ENCODE assay signal across 9 cellular contexts in genomic region chr15:68114840-68115239, GRCh38.
A peak's percentile ranks its signal among the peaks of the same experiment; 100 is the strongest.
DNase-seq lines count a peak whose midpoint lies in the region; ATAC-seq and TF ChIP-seq lines count a peak whose summit lies in the region.
"Had no signal": no experiment of that assay in that cellular context is flagged by ENCODE, and none has a peak within 500 bp of the region (broad histone marks: within the 10 kb centered on the region; RNA-seq: fewer than 3 reads in every experiment).

No MANE protein-coding gene starts in this region.

- no peak for DNase-seq in right atrium auricular region (ENCODE audit: low spot score)
- DNase-seq in left cardiac atrium: no peak
- no peak for DNase-seq in activated naive CD8-positive, alpha-beta T cell treated with anti-CD3 and anti-CD28 coated beads, Interleukin-2, amount 10 ng/mL, durations not matched to agents 7 days and 5 days
- DNase-seq in lower lobe of right lung: no peak
- DNase-seq in adrenal gland: no peak
- no peak for DNase-seq in C1 segment of cervical spinal cord (lab: John Stamatoyannopoulos, UW)

- H3K4me3 ChIP-seq in right atrium auricular region (peak overlapping the region in 1 of 2 donors; percentile 34), lower lobe of right lung (peak overlapping the region; percentile 40), adrenal gland (peak overlapping the region in 1 of 4 donors; percentile 43)

- H3K9me3 Mint-ChIP-seq in activated naive CD8-positive, alpha-beta T cell treated with anti-CD3 and anti-CD28 coated beads, Interleukin-2, amount 10 ng/mL, durations not matched to agents 7 days and 5 days: peaks cover 5% of the 10 kb centered on the region

- H3K9me3 ChIP-seq in right atrium auricular region (no peaks in the 10 kb centered on the region), lower lobe of right lung (no peaks in the 10 kb centered on the region), adrenal gland (replicated peaks in 1 of 3) (no peaks in the 10 kb centered on the region)

- intact Hi-C loops in left cardiac atrium (cut with DNase I) (no loop called here), lower lobe of right lung (cut with DNase I) (no loop called here), adrenal gland (cut with DNase I) (loop anchor here in 1 of 2 donors (10.0 kb wide), 1 partner anchor 60 kb away; the partner anchor contains the start of gene PIAS1)

- H3K4me1 Mint-ChIP-seq in activated naive CD8-positive, alpha-beta T cell treated with anti-CD3 and anti-CD28 coated beads, Interleukin-2, amount 10 ng/mL, durations not matched to agents 7 days and 5 days: peaks cover 26% of the 10 kb centered on the region

- POLR2A ChIA-PET in activated naive CD8-positive, alpha-beta T cell treated with anti-CD3 and anti-CD28 coated beads, Interleukin-2, amount 10 ng/mL, durations not matched to agents 7 days and 5 days (lab: Charles Lee): no interaction called here

- no peak for TF ChIP-seq POLR2A in adrenal gland (IDR thresholded peaks at IDR 0.05)

- peak overlapping the region; percentile 84 for H3K4me3 Mint-ChIP-seq in activated naive CD8-positive, alpha-beta T cell treated with anti-CD3 and anti-CD28 coated beads, Interleukin-2, amount 10 ng/mL, durations not matched to agents 7 days and 5 days

- H3K27me3 Mint-ChIP-seq in activated naive CD8-positive, alpha-beta T cell treated with anti-CD3 and anti-CD28 coated beads, Interleukin-2, amount 10 ng/mL, durations not matched to agents 7 days and 5 days: no peaks in the 10 kb centered on the region

- WGBS in adrenal gland, 4 donors: 14 to 29% (median 21%) methylated on average over 2 of the region's 2 CpGs

- H3K4me1 ChIP-seq in right atrium auricular region (peaks cover 0 to 31% of the 10 kb centered on the region in 2 donors), lower lobe of right lung (peaks cover 37% of the 10 kb centered on the region), adrenal gland (replicated peaks in 1 of 2) (peaks cover 11 to 40% of the 10 kb centered on the region in 2 donors)

- TF ChIP-seq CTCF in right atrium auricular region (IDR thresholded peaks at IDR 0.05) (no peak), lower lobe of right lung (IDR thresholded peaks at IDR 0.05) (no peak), adrenal gland (IDR thresholded peaks at IDR 0.05) (no peak)

- H3K27ac Mint-ChIP-seq in activated naive CD8-positive, alpha-beta T cell treated with anti-CD3 and anti-CD28 coated beads, Interleukin-2, amount 10 ng/mL, durations not matched to agents 7 days and 5 days: peak overlapping the region; percentile 83

- ATAC-seq in left cardiac atrium (no peak), lower lobe of right lung (no peak), GM19467 (IDR thresholded peaks at IDR 0.05; ENCODE audit: unreplicated experiment) (no peak), HG03095 (IDR thresholded peaks at IDR 0.05; ENCODE audit: unreplicated experiment) (no peak)
- ATAC-seq in activated naive CD8-positive, alpha-beta T cell treated with anti-CD3 and anti-CD28 coated beads, Interleukin-2, amount 10 ng/mL, durations not matched to agents 7 days and 5 days (ENCODE audit: low read depth): no peak
- ATAC-seq: esophagus mucosa had no signal

- H3K27me3 ChIP-seq in right atrium auricular region (no peaks in the 10 kb centered on the region), lower lobe of right lung (ENCODE audit: low read depth) (no peaks in the 10 kb centered on the region), adrenal gland (no peaks in the 10 kb centered on the region)

- H3K36me3 Mint-ChIP-seq in activated naive CD8-positive, alpha-beta T cell treated with anti-CD3 and anti-CD28 coated beads, Interleukin-2, amount 10 ng/mL, durations not matched to agents 7 days and 5 days: peaks cover 34% of the 10 kb centered on the region

- no peaks in the 10 kb centered on the region for H3K36me3 ChIP-seq in right atrium auricular region
- no peaks in the 10 kb centered on the region for H3K36me3 ChIP-seq in lower lobe of right lung
- H3K36me3 ChIP-seq in adrenal gland (replicated peaks in 1 of 2): no peaks in the 10 kb centered on the region

- H3K27ac ChIP-seq in right atrium auricular region: peak overlapping the region; percentile 10 to 68
- peak overlapping the region; percentile 51 for H3K27ac ChIP-seq in lower lobe of right lung
- peak overlapping the region in 2 of 5 donors; percentile 65 to 67 for H3K27ac ChIP-seq in adrenal gland
